Comparison of ENCODE assay signal across 1 cellular context in genomic region chr3:134055661-134056060, GRCh38.
TF ChIP-seq lines count a peak whose summit lies in the region.

No MANE protein-coding gene starts in this region.

TF ChIP-seq in IMR-90, 13 proteins besides CTCF, POLR2A, EP300 and RAD21 (continued from another document):
- no peak for TF ChIP-seq CEBPB (IDR thresholded peaks at IDR 0.05; ENCODE audit: low read depth, low read length)
- no peak for TF ChIP-seq USF2 (IDR thresholded peaks at IDR 0.05; ENCODE audit: low read depth, low read length)
- no peak for TF ChIP-seq FOS (IDR thresholded peaks at IDR 0.05; ENCODE audit: low read depth, low read length)
- TF ChIP-seq MAZ (IDR thresholded peaks at IDR 0.05; ENCODE audit: borderline replicate concordance, low read depth, low read length) = no peak
- TF ChIP-seq SMC3 (IDR thresholded peaks at IDR 0.05; ENCODE audit: low read depth, low read length) = no peak
- no peak for TF ChIP-seq NFE2L2 (IDR thresholded peaks at IDR 0.05; ENCODE audit: low read depth, low read length)
TF ChIP-seq in IMR-90: peak in this region for 0.
